Comparison of ENCODE assay signal across 9 cellular contexts in the genomic region with DNA sequence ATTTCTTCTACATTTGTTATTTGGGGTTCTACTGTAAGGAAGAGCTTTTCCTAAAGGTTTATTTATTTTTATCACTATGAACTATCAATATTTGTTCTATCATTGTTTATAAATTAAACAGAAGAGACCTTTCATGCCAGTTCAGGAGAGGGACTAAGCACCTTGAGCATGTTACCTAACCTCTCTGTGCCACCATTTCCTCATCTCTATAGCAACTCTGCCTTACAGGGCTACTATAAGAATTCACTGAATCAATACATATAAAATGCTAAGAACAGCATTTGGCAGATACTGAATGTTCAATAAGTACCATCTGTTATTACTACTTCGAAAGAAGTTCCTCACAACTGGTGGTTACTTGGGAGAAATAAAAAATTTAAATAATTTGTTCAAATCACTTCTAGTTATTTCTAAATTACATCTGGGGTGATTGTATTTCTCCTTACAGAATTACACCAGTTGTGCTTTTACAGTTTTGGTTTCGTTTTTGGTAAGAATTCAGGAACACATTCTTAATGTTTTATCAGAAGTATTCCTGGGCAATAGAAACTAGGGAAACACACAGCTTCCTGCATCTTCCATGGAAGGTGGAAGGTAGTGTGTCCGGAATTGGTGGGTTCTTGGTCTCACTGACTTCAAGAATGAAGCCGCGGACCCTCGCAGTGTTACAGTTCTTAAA. TPM values are rescaled to one million over a fixed set of nuclear protein-coding genes. Genes with fewer than 3 reads are reported as not detected.
DNase-seq lines count a peak whose midpoint lies in the region; ATAC-seq, FAIRE-seq and TF ChIP-seq lines count a peak whose summit lies in the region.
"Had no signal": no experiment of that assay in that cellular context is flagged by ENCODE, and none has a peak within 500 bp of the region (broad histone marks: within the 10 kb centered on the region; RNA-seq: fewer than 3 reads in every experiment).

No MANE protein-coding gene starts in this region.

- no peak for TF ChIP-seq POLR2A in right lobe of liver (IDR thresholded peaks at IDR 0.05)
- TF ChIP-seq POLR2A in HepG2 (IDR thresholded peaks at IDR 0.05; ENCODE audit: insufficient read depth in 1 of 2, low read depth in 2 of 2, low read length in 2 of 2), result no peak
- TF ChIP-seq POLR2A in Peyer's patch (IDR thresholded peaks at IDR 0.05), result no peak

- H3K27ac ChIP-seq in right lobe of liver, result no peak overlapping the region
- H3K27ac ChIP-seq in HepG2 (ENCODE audit: extremely low read length, insufficient read depth, low read length), result no peak overlapping the region
- H3K27ac ChIP-seq in Peyer's patch, result peak overlapping the region; percentile 54 to 64 (median 63)
- H3K27ac ChIP-seq in urinary bladder (ENCODE audit: low read depth), result peak overlapping the region; percentile 2

- H3K36me3 ChIP-seq in right lobe of liver, result no peaks in the 10 kb centered on the region
- no peaks in the 10 kb centered on the region for H3K36me3 ChIP-seq in HepG2 (replicated peaks in 1 of 2; ENCODE audit: control insufficient read depth in 1 of 2, insufficient read depth in 2 of 2, low read length in 2 of 2)
- no peaks in the 10 kb centered on the region for H3K36me3 ChIP-seq in Peyer's patch
- H3K36me3 ChIP-seq in urinary bladder (ENCODE audit: insufficient read depth), result no peaks in the 10 kb centered on the region
- H3K36me3 ChIP-seq in H7 (replicated peaks; ENCODE audit: control insufficient read depth, insufficient read depth, low read length), result no peaks in the 10 kb centered on the region

- TF ChIP-seq EP300 in HepG2 (IDR thresholded peaks at IDR 0.05; ENCODE audit: low read depth in 2 of 2, low read length in 2 of 2) (no peak), HepG2 (CRISPR knock-in tag; IDR thresholded peaks at IDR 0.05; ENCODE audit: borderline replicate concordance) (no peak)

- H3K79me2 ChIP-seq in HepG2 (ENCODE audit: insufficient read depth, low read length), result no peaks in the 10 kb centered on the region

- POLR2A ChIA-PET in HepG2 (lab: Yijun Ruan, JAX), result no interaction called here

- TF ChIP-seq CTCF in right lobe of liver (IDR thresholded peaks at IDR 0.05) (no peak), HepG2 (CRISPR knock-in tag; IDR thresholded peaks at IDR 0.05) (no peak), Peyer's patch (IDR thresholded peaks at IDR 0.05) (no peak), fibroblast of villous mesenchyme (IDR thresholded peaks at IDR 0.05; ENCODE audit: insufficient read depth, low read depth, low read length) (no peak)

- ATAC-seq in right lobe of liver (peak in 1 of 4 donors; percentile 46), HepG2 (no peak)
- ATAC-seq: Panc1 had no signal

- in situ Hi-C loops in HepG2 (cut with HindIII; ENCODE audit: extremely low pct_ligation_motif_present, low pct_unique_long_range_greater_than_20kb), result no loop called here

- H4K20me1 ChIP-seq in HepG2 (ENCODE audit: insufficient read depth, low read length), result no peaks in the 10 kb centered on the region

- no peaks in the 10 kb centered on the region for H3K9me3 ChIP-seq in right lobe of liver
- H3K9me3 ChIP-seq in HepG2 (ENCODE audit: low read length), result no peaks in the 10 kb centered on the region
- H3K9me3 ChIP-seq in Peyer's patch, result no peaks in the 10 kb centered on the region

- BruUV-seq in HepG2 (replicated peaks; lab: Mats Ljungman, UMichigan), result no TSS peak

- no peak overlapping the region for H2AFZ ChIP-seq in HepG2 (ENCODE audit: low read length)

- CTCF ChIA-PET in HepG2 (lab: Yijun Ruan, JAX; ENCODE audit: low intra/inter-chr PET ratio, low total read pairs), result no interaction called here

- no peak overlapping the region for H3K4me2 ChIP-seq in HepG2 (ENCODE audit: low read depth, low read length)

- no peak for FAIRE-seq in HepG2 (lab: Jason Lieb, UNC)

- TF ChIP-seq RAD21 in HepG2 (CRISPR knock-in tag; IDR thresholded peaks at IDR 0.05), result no peak

- intact Hi-C loops in right lobe of liver (cut with DNase I), result no loop called here
- intact Hi-C loops in HepG2 (cut with micrococcal nuclease; ENCODE audit: unreplicated experiment), result no loop called here

- WGBS in right lobe of liver (ENCODE audit: insufficient coverage, low coverage, low lambda C conversion rate, missing lambda C conversion rate), result 52% methylated on average over 6 of the region's 6 CpGs
- 57% methylated on average over 6 of the region's 6 CpGs for WGBS in HepG2 (ENCODE audit: low lambda C conversion rate)
- 80% methylated on average over 6 of the region's 6 CpGs for WGBS in urinary bladder

- DNase-seq in right lobe of liver (no peak), HepG2 (ENCODE audit: low spot score) (no peak), Peyer's patch (no peak), fibroblast of villous mesenchyme (ENCODE audit: low read depth) (peak; percentile 49), DMS79 (lab: John Stamatoyannopoulos, UW) (no peak), H7 (no peak), DMS114 treated with DMSO at 0.1 percent for 48 hours (lab: John Stamatoyannopoulos, UW; ENCODE audit: unreplicated experiment) (no peak)

- H3K4me3 ChIP-seq in right lobe of liver (peak overlapping the region in 2 of 3 donors; percentile 13 to 17), HepG2 (replicated peaks in 1 of 3; ENCODE audit: insufficient read depth in 1 of 3, low read depth in 2 of 3, low read length in 3 of 3) (no peak overlapping the region), Peyer's patch (peak overlapping the region; percentile 33 to 37 (median 36)), fibroblast of villous mesenchyme (ENCODE audit: low read depth, low read length) (peak overlapping the region; percentile 18), urinary bladder (ENCODE audit: low read depth, low read length) (peak overlapping the region; percentile 18), H7 (ENCODE audit: insufficient read depth, low read depth, low read length) (no peak overlapping the region)

- H3K9ac ChIP-seq in HepG2 (ENCODE audit: insufficient read depth, low read depth, low read length), result no peak overlapping the region

- H3K4me1 ChIP-seq in right lobe of liver (no peaks in the 10 kb centered on the region), HepG2 (ENCODE audit: insufficient read depth, low read length) (no peaks in the 10 kb centered on the region), Peyer's patch (peaks cover 0 to 13% (median 0%) of the 10 kb centered on the region in 4 donors), urinary bladder (ENCODE audit: insufficient read depth) (no peaks in the 10 kb centered on the region)

- no peaks in the 10 kb centered on the region for H3K27me3 ChIP-seq in right lobe of liver
- H3K27me3 ChIP-seq in HepG2 (ENCODE audit: control insufficient read depth in 1 of 2, insufficient read depth in 2 of 2, low read length in 2 of 2), result no peaks in the 10 kb centered on the region
- H3K27me3 ChIP-seq in Peyer's patch, result no peaks in the 10 kb centered on the region
- H3K27me3 ChIP-seq in H7 (ENCODE audit: control insufficient read depth, insufficient read depth, low read length), result no peaks in the 10 kb centered on the region

RNA-seq across cellular contexts. Expression of a gene that starts 32.9 kb away (rescaled TPM):
- total RNA-seq in right lobe of liver, result under 1 TPM in 2 of 6 experiments, not detected in 4; 0.11 to 0.50 TPM
- 0.13 TPM in 1 of 2 replicates, not detected in the other for total RNA-seq in HepG2 (2016; rRNA removed; fragmentation: Illumina TruSeq; extraction: Trizol)
- not detected in 2 replicates for total RNA-seq in HepG2 (2016; cell fraction: cytosol; rRNA removed; fragmentation: Illumina TruSeq; extraction: Trizol; ENCODE audit: low read depth)
- 0.04 and 0.10 TPM in 2 replicates for total RNA-seq in HepG2 (2016; cell fraction: insoluble cytoplasmic fraction; rRNA removed; fragmentation: Illumina TruSeq; extraction: Trizol)
- 0.03 and 0.07 TPM in 2 replicates for total RNA-seq in HepG2 (2016; cell fraction: membrane; rRNA removed; fragmentation: Illumina TruSeq; extraction: Trizol)
- 0.09 and 0.22 TPM in 2 replicates for total RNA-seq in HepG2 (2016; cell fraction: nucleus; rRNA removed; fragmentation: Illumina TruSeq; extraction: Trizol)
- polyA plus RNA-seq in HepG2 (2011; rRNA removed), result 0.11 and 0.24 TPM in 2 replicates
- 0.06 and 0.07 TPM in 2 replicates for polyA plus RNA-seq in HepG2 (2011; cell fraction: cytosol; rRNA removed)
- 0.08 and 0.09 TPM in 2 replicates for polyA plus RNA-seq in HepG2 (2011; cell fraction: nucleus; rRNA removed)
- polyA plus RNA-seq in HepG2 (2012), result 0.04 and 0.16 TPM in 2 replicates
- polyA plus RNA-seq in HepG2 (2016; cell fraction: cytosol; fragmentation: Illumina TruSeq; extraction: Trizol; ENCODE audit: low read depth), result not detected in 2 replicates
- 0.04 and 0.09 TPM in 2 replicates for polyA plus RNA-seq in HepG2 (2016; cell fraction: insoluble cytoplasmic fraction; fragmentation: Illumina TruSeq; extraction: Trizol; ENCODE audit: low read depth)
- polyA plus RNA-seq in HepG2 (2016; cell fraction: membrane; fragmentation: Illumina TruSeq; extraction: Trizol; ENCODE audit: low read depth), result not detected in 2 replicates
- polyA plus RNA-seq in HepG2 (2016; cell fraction: nucleus; fragmentation: Illumina TruSeq; extraction: Trizol; ENCODE audit: insufficient read depth, low read depth), result 0.44 and 0.65 TPM in 2 replicates
- polyA minus RNA-seq in HepG2 (2011; rRNA and poly(A)+ RNA removed; ENCODE audit: low replicate concordance), result 0.04 and 0.05 TPM in 2 replicates
- polyA minus RNA-seq in HepG2 (2011; cell fraction: cytosol; rRNA and poly(A)+ RNA removed), result 0.09 and 0.10 TPM in 2 replicates
- polyA minus RNA-seq in HepG2 (2011; cell fraction: nucleus; rRNA and poly(A)+ RNA removed), result 0.13 and 0.25 TPM in 2 replicates
- 1 to 10 TPM in 3 of 4 donors, not detected in 1; 1.1 to 2.8 (median 1.7) TPM for total RNA-seq in Peyer's patch
- 1.3 and 5.2 TPM in 2 replicates for total RNA-seq in fibroblast of villous mesenchyme
- total RNA-seq in urinary bladder, result 0.16 TPM
- polyA plus RNA-seq in urinary bladder, result 0.38 TPM
- total RNA-seq in H7 (2014; rRNA removed; shearing (Covaris generic)), result not detected in 2 replicates

RNA-seq across cellular contexts. Expression of a gene that starts 47.0 kb away (rescaled TPM):
- total RNA-seq in right lobe of liver (1 to 10 TPM in 1 of 6 experiments, under 1 TPM in 2, not detected in 3; 0.24 to 2.7 (median 0.39) TPM), HepG2 (2016; rRNA removed; fragmentation: Illumina TruSeq; extraction: Trizol) (2.3 and 6.2 TPM in 2 replicates), Peyer's patch (10 to 100 TPM; 10.5 to 27.2 (median 11.1) TPM), fibroblast of villous mesenchyme (under 0.01 TPM in 1 of 2 replicates, not detected in the other), urinary bladder (1.8 TPM)
- total RNA-seq in HepG2 (2016; cell fraction: cytosol; rRNA removed; fragmentation: Illumina TruSeq; extraction: Trizol; ENCODE audit: low read depth), result 1.6 TPM in 2 replicates
- 1.4 and 6.4 TPM in 2 replicates for total RNA-seq in HepG2 (2016; cell fraction: insoluble cytoplasmic fraction; rRNA removed; fragmentation: Illumina TruSeq; extraction: Trizol)
- total RNA-seq in HepG2 (2016; cell fraction: membrane; rRNA removed; fragmentation: Illumina TruSeq; extraction: Trizol), result 2.2 and 2.6 TPM in 2 replicates
- 6.8 and 9.3 TPM in 2 replicates for total RNA-seq in HepG2 (2016; cell fraction: nucleus; rRNA removed; fragmentation: Illumina TruSeq; extraction: Trizol)
- polyA plus RNA-seq in HepG2 (2011; rRNA removed) (7.1 and 8.1 TPM in 2 replicates), urinary bladder (17.4 TPM)
- 5.9 and 9.1 TPM in 2 replicates for polyA plus RNA-seq in HepG2 (2011; cell fraction: cytosol; rRNA removed)
- 3.2 and 6.0 TPM in 2 replicates for polyA plus RNA-seq in HepG2 (2011; cell fraction: nucleus; rRNA removed)
- 1.7 and 7.3 TPM in 2 replicates for polyA plus RNA-seq in HepG2 (2012)
- polyA plus RNA-seq in HepG2 (2016; cell fraction: cytosol; fragmentation: Illumina TruSeq; extraction: Trizol; ENCODE audit: low read depth), result 1.1 and 1.6 TPM in 2 replicates
- polyA plus RNA-seq in HepG2 (2016; cell fraction: insoluble cytoplasmic fraction; fragmentation: Illumina TruSeq; extraction: Trizol; ENCODE audit: low read depth), result 2.9 and 3.1 TPM in 2 replicates
- 1.4 and 1.6 TPM in 2 replicates for polyA plus RNA-seq in HepG2 (2016; cell fraction: membrane; fragmentation: Illumina TruSeq; extraction: Trizol; ENCODE audit: low read depth)
- 11.7 and 16.2 TPM in 2 replicates for polyA plus RNA-seq in HepG2 (2016; cell fraction: nucleus; fragmentation: Illumina TruSeq; extraction: Trizol; ENCODE audit: insufficient read depth, low read depth)
- polyA minus RNA-seq in HepG2 (2011; rRNA and poly(A)+ RNA removed; ENCODE audit: low replicate concordance), result 0.98 and 1.5 TPM in 2 replicates
- polyA minus RNA-seq in HepG2 (2011; cell fraction: cytosol; rRNA and poly(A)+ RNA removed), result 2.3 and 4.8 TPM in 2 replicates
- 3.7 and 7.1 TPM in 2 replicates for polyA minus RNA-seq in HepG2 (2011; cell fraction: nucleus; rRNA and poly(A)+ RNA removed)
- total RNA-seq in H7 (2014; rRNA removed; shearing (Covaris generic)), result not detected in 2 replicates

Comparison
In these comparisons a context has a peak if more than half of its experiments do, and no peak if none do; other contexts are left out.
1. H3K4me3 ChIP-seq: peak in right lobe of liver (2 of 3), Peyer's patch (4 of 4), fibroblast of villous mesenchyme (single experiment) and urinary bladder (single experiment); none in HepG2 (0 of 3) and H7 (single experiment).
2. H3K27ac ChIP-seq: peak in Peyer's patch (4 of 4) and urinary bladder (single experiment); none in right lobe of liver (0 of 3) and HepG2 (single experiment).